In the genomic region with DNA sequence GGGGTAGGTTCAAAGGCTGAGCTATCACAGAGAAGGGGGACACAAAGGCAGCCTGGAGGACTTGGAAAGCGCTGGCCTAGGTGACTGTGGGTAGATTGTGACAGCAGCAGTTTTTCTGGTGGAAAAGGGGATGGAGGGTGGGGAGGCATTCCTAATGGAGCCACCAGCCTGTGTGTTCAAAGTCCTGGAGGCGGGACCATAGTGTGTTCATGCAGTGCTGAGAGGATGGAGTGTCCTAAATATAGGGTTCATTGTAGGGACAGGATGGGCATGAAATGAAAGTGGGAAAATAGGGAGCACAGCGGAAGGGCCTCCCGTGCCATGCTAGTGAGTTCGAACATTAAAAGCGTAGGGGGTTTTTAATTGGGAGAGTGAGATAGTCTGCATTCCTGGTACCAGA, we compare ENCODE assay signal across 17 cellular contexts. TPM values are rescaled to one million over a fixed set of nuclear protein-coding genes. Genes with fewer than 3 reads are reported as not detected.
DNase-seq lines count a peak whose midpoint lies in the region; ATAC-seq, FAIRE-seq and TF ChIP-seq lines count a peak whose summit lies in the region.
"Had no signal": no experiment of that assay in that cellular context is flagged by ENCODE, and none has a peak within 500 bp of the region (broad histone marks: within the 10 kb centered on the region; RNA-seq: fewer than 3 reads in every experiment).

No MANE protein-coding gene starts in this region.

- H3K9me3 ChIP-seq in HepG2 (ENCODE audit: low read length) (no peaks in the 10 kb centered on the region), right lobe of liver (no peaks in the 10 kb centered on the region), right cardiac atrium (ENCODE audit: control insufficient read depth, low read length) (no peaks in the 10 kb centered on the region), neural progenitor cell (ENCODE audit: low read depth) (no peaks in the 10 kb centered on the region), aorta (ENCODE audit: control insufficient read depth, low read length) (no peaks in the 10 kb centered on the region)
- H3K9me3 ChIP-seq: SJSA1 had no signal

- ATAC-seq in HepG2 (peak; percentile 50), right lobe of liver (no peak), right cardiac atrium (peak; percentile 22 to 26), aorta (ENCODE audit: low FRiP score) (peak; percentile 26), GM19035 (IDR thresholded peaks at IDR 0.05; ENCODE audit: unreplicated experiment) (no peak)
- ATAC-seq: PC-3 had no signal

- H3K9me3 Mint-ChIP-seq in neural progenitor cell, result no peaks in the 10 kb centered on the region

- TF ChIP-seq CTCF in HepG2 (CRISPR knock-in tag; IDR thresholded peaks at IDR 0.05), result no peak
- TF ChIP-seq CTCF in right lobe of liver (IDR thresholded peaks at IDR 0.05), result no peak
- no peak for TF ChIP-seq CTCF in neural progenitor cell (IDR thresholded peaks at IDR 0.05)

- H3K4me1 Mint-ChIP-seq in neural progenitor cell, result peaks cover 3% of the 10 kb centered on the region
- H3K4me1 Mint-ChIP-seq: B cell had no signal

- intact Hi-C loops in HepG2 (cut with micrococcal nuclease; ENCODE audit: unreplicated experiment), result loop anchor here (2.0 kb wide), 1 partner anchor 94 kb away; no protein-coding TSS in a partner anchor
- intact Hi-C loops in right lobe of liver (cut with DNase I), result no loop called here
- intact Hi-C loops in right cardiac atrium (cut with DNase I), result no loop called here
- intact Hi-C loops in aorta (cut with DNase I), result no loop called here

- no TSS peak for BruUV-seq in HepG2 (replicated peaks; lab: Mats Ljungman, UMichigan)

- H3K27ac ChIP-seq in HepG2 (ENCODE audit: extremely low read length, insufficient read depth, low read length) (no peak overlapping the region), right lobe of liver (no peak overlapping the region), right cardiac atrium (ENCODE audit: low read length) (peak overlapping the region; percentile 32), neural progenitor cell (no peak overlapping the region), aorta (ENCODE audit: low read depth in 1 of 2, low read length in 2 of 2) (no peak overlapping the region), caudate nucleus (ENCODE audit: low read depth, low read length) (no peak overlapping the region)
- H3K27ac ChIP-seq: SJSA1 had no signal

- H3K4me1 ChIP-seq in HepG2 (ENCODE audit: insufficient read depth, low read length) (peaks cover 10% of the 10 kb centered on the region), right lobe of liver (no peaks in the 10 kb centered on the region), right cardiac atrium (ENCODE audit: control insufficient read depth, insufficient read depth, low read length) (peaks cover 6% of the 10 kb centered on the region), neural progenitor cell (no peaks in the 10 kb centered on the region), aorta (ENCODE audit: control insufficient read depth in 1 of 2, insufficient read depth in 2 of 2, low read length in 2 of 2) (no peaks in the 10 kb centered on the region)
- H3K4me1 ChIP-seq: SJSA1 had no signal

- H4K20me1 ChIP-seq in HepG2 (ENCODE audit: insufficient read depth, low read length), result no peaks in the 10 kb centered on the region; the same call in 1 of the 2 replicates
- H4K20me1 ChIP-seq in neural progenitor cell (ENCODE audit: low read depth), result no peaks in the 10 kb centered on the region

- TF ChIP-seq EP300 in HepG2 (IDR thresholded peaks at IDR 0.05; ENCODE audit: low read depth in 2 of 2, low read length in 2 of 2) (no peak), HepG2 (CRISPR knock-in tag; IDR thresholded peaks at IDR 0.05; ENCODE audit: borderline replicate concordance) (no peak)

- TF ChIP-seq POLR2A in HepG2 (IDR thresholded peaks at IDR 0.05; ENCODE audit: insufficient read depth in 1 of 2, low read depth in 2 of 2, low read length in 2 of 2), result no peak
- no peak for TF ChIP-seq POLR2A in right lobe of liver (IDR thresholded peaks at IDR 0.05)

- H3K4me3 Mint-ChIP-seq in neural progenitor cell, result no peak overlapping the region
- H3K4me3 Mint-ChIP-seq: B cell had no signal

- no peaks in the 10 kb centered on the region for H3F3A ChIP-seq in neural progenitor cell (ENCODE audit: low read depth)

- H3K9ac ChIP-seq in HepG2 (ENCODE audit: insufficient read depth, low read depth, low read length), result no peak overlapping the region
- H3K9ac ChIP-seq in neural progenitor cell, result no peak overlapping the region

- H3K4me2 ChIP-seq in HepG2 (ENCODE audit: low read depth, low read length) (no peak overlapping the region), neural progenitor cell (no peak overlapping the region)

- H2AFZ ChIP-seq in HepG2 (ENCODE audit: low read length) (no peak overlapping the region), neural progenitor cell (replicated peaks) (no peak overlapping the region)

- H3K36me3 ChIP-seq in HepG2 (replicated peaks in 1 of 2; ENCODE audit: control insufficient read depth in 1 of 2, insufficient read depth in 2 of 2, low read length in 2 of 2) (no peaks in the 10 kb centered on the region), right lobe of liver (no peaks in the 10 kb centered on the region), neural progenitor cell (no peaks in the 10 kb centered on the region), aorta (ENCODE audit: control insufficient read depth in 1 of 2, insufficient read depth in 2 of 2, low read length in 1 of 2) (no peaks in the 10 kb centered on the region)
- H3K36me3 ChIP-seq: SJSA1 had no signal

- in situ Hi-C loops in HepG2 (cut with HindIII; ENCODE audit: extremely low pct_ligation_motif_present, low pct_unique_long_range_greater_than_20kb), result no loop called here

- H3K4me3 ChIP-seq in HepG2 (replicated peaks in 1 of 3; ENCODE audit: insufficient read depth in 1 of 3, low read depth in 2 of 3, low read length in 3 of 3), result no peak overlapping the region
- H3K4me3 ChIP-seq in right lobe of liver, result no peak overlapping the region
- H3K4me3 ChIP-seq in right cardiac atrium (ENCODE audit: low read length), result no peak overlapping the region
- H3K4me3 ChIP-seq in neural progenitor cell, result no peak overlapping the region
- no peak overlapping the region for H3K4me3 ChIP-seq in aorta (ENCODE audit: low read length in 2 of 2)
- H3K4me3 ChIP-seq: SJSA1 had no signal

- no peaks in the 10 kb centered on the region for H3K79me2 ChIP-seq in HepG2 (ENCODE audit: insufficient read depth, low read length)
- H3K79me2 ChIP-seq in neural progenitor cell (ENCODE audit: low read depth), result no peaks in the 10 kb centered on the region

- no peaks in the 10 kb centered on the region for H3K36me3 Mint-ChIP-seq in neural progenitor cell

- CTCF ChIA-PET in HepG2 (lab: Yijun Ruan, JAX; ENCODE audit: low intra/inter-chr PET ratio, low total read pairs), result interaction anchor here (1.1 kb wide), 2 partner anchors 95 to 96 kb away, joined by 3 to 4 read pairs; no protein-coding TSS in a partner anchor

- DNase-seq in HepG2 (ENCODE audit: low spot score) (peak; percentile 12), right lobe of liver (no peak), right cardiac atrium (no peak), neural progenitor cell (ENCODE audit: low spot score) (no peak), aorta (no peak), caudate nucleus (lab: John Stamatoyannopoulos, UW) (no peak), NCI-H526 treated with DMSO at 0.1 percent for 48 hours (lab: John Stamatoyannopoulos, UW) (no peak)
- DNase-seq: KBM-7, MV-4-11, NCI-H187, NCI-H2227 treated with DMSO at 0.1 percent for 48 hours, NCI-H524, PC-3, RPMI8226 had no signal

- FAIRE-seq in HepG2 (lab: Jason Lieb, UNC), result no peak

- POLR2A ChIA-PET in HepG2 (lab: Yijun Ruan, JAX), result no interaction called here

- TF ChIP-seq RAD21 in HepG2 (CRISPR knock-in tag; IDR thresholded peaks at IDR 0.05), result no peak

- H3K27me3 ChIP-seq in HepG2 (ENCODE audit: control insufficient read depth in 1 of 2, insufficient read depth in 2 of 2, low read length in 2 of 2) (peaks cover 0 to 3% of the 10 kb centered on the region in 2 experiments; a peak in 1 of 5 replicates), right lobe of liver (no peaks in the 10 kb centered on the region), right cardiac atrium (ENCODE audit: control insufficient read depth, insufficient read depth) (no peaks in the 10 kb centered on the region), neural progenitor cell (no peaks in the 10 kb centered on the region), aorta (ENCODE audit: control insufficient read depth in 1 of 2, insufficient read depth in 2 of 2, low read length in 1 of 2) (no peaks in the 10 kb centered on the region)

- H3K27ac Mint-ChIP-seq in neural progenitor cell, result peak overlapping the region; percentile 64
- H3K27ac Mint-ChIP-seq: B cell had no signal

- WGBS in HepG2 (ENCODE audit: low lambda C conversion rate), result 35% methylated on average over 6 of the region's 6 CpGs
- WGBS in right lobe of liver (ENCODE audit: insufficient coverage, low coverage, low lambda C conversion rate, missing lambda C conversion rate), result 92% methylated on average over 6 of the region's 6 CpGs
- WGBS in right cardiac atrium, result 79% methylated on average over 6 of the region's 6 CpGs
- 80 to 90% methylated on average over 6 of the region's 6 CpGs for WGBS in aorta, 2 donors

- peaks cover 2% of the 10 kb centered on the region for H3K27me3 Mint-ChIP-seq in neural progenitor cell (ENCODE audit: insufficient read depth, low read depth)

RNA-seq across cellular contexts. Expression of gene POLR2M, which starts 51.4 kb away (rescaled TPM):
- 48.5 and 61.8 TPM in 2 replicates for total RNA-seq in HepG2 (2016; rRNA removed; fragmentation: Illumina TruSeq; extraction: Trizol)
- 4.0 and 5.4 TPM in 2 replicates for total RNA-seq in HepG2 (2016; cell fraction: cytosol; rRNA removed; fragmentation: Illumina TruSeq; extraction: Trizol; ENCODE audit: low read depth)
- 39.5 and 65.0 TPM in 2 replicates for total RNA-seq in HepG2 (2016; cell fraction: insoluble cytoplasmic fraction; rRNA removed; fragmentation: Illumina TruSeq; extraction: Trizol)
- 21.6 and 23.1 TPM in 2 replicates for total RNA-seq in HepG2 (2016; cell fraction: membrane; rRNA removed; fragmentation: Illumina TruSeq; extraction: Trizol)
- 23.3 and 26.3 TPM in 2 replicates for total RNA-seq in HepG2 (2016; cell fraction: nucleus; rRNA removed; fragmentation: Illumina TruSeq; extraction: Trizol)
- 24.4 and 25.9 TPM in 2 replicates for polyA plus RNA-seq in HepG2 (2011; rRNA removed)
- polyA plus RNA-seq in HepG2 (2011; cell fraction: cytosol; rRNA removed), result 23.8 and 62.0 TPM in 2 replicates
- polyA plus RNA-seq in HepG2 (2011; cell fraction: nucleus; rRNA removed), result 43.6 and 62.6 TPM in 2 replicates
- 14.3 and 21.4 TPM in 2 replicates for polyA plus RNA-seq in HepG2 (2012)
- polyA plus RNA-seq in HepG2 (2016; cell fraction: cytosol; fragmentation: Illumina TruSeq; extraction: Trizol; ENCODE audit: low read depth), result 2.4 and 3.3 TPM in 2 replicates
- 41.3 and 47.7 TPM in 2 replicates for polyA plus RNA-seq in HepG2 (2016; cell fraction: insoluble cytoplasmic fraction; fragmentation: Illumina TruSeq; extraction: Trizol; ENCODE audit: low read depth)
- polyA plus RNA-seq in HepG2 (2016; cell fraction: membrane; fragmentation: Illumina TruSeq; extraction: Trizol; ENCODE audit: low read depth), result 10.0 and 11.0 TPM in 2 replicates
- polyA plus RNA-seq in HepG2 (2016; cell fraction: nucleus; fragmentation: Illumina TruSeq; extraction: Trizol; ENCODE audit: insufficient read depth, low read depth), result 14.2 and 15.8 TPM in 2 replicates
- 38.9 and 73.5 TPM in 2 replicates for polyA minus RNA-seq in HepG2 (2011; rRNA and poly(A)+ RNA removed; ENCODE audit: low replicate concordance)
- 20.3 and 42.4 TPM in 2 replicates for polyA minus RNA-seq in HepG2 (2011; cell fraction: cytosol; rRNA and poly(A)+ RNA removed)
- polyA minus RNA-seq in HepG2 (2011; cell fraction: nucleus; rRNA and poly(A)+ RNA removed), result 14.2 and 21.1 TPM in 2 replicates
- 10 to 100 TPM; 10.9 to 31.4 (median 19.7) TPM for total RNA-seq in right lobe of liver
- total RNA-seq in right cardiac atrium, result 10 to 100 TPM; 51.3 to 57.8 (median 56.1) TPM
- 48.2 TPM for polyA plus RNA-seq in right cardiac atrium
- total RNA-seq in neural progenitor cell (ENCODE audit: low replicate concordance), result 204 and 1,069 TPM in 2 replicates
- 100 to 1,000 TPM; 102 to 119 TPM for total RNA-seq in aorta
- 100 to 1,000 TPM; 236 to 246 TPM for polyA plus RNA-seq in aorta

Comparison
In these comparisons a context has a peak if more than half of its experiments do, and no peak if none do; other contexts are left out.
1. ATAC-seq: peak in HepG2 (single experiment), right cardiac atrium (2 of 2) and aorta (single experiment); none in right lobe of liver (0 of 4) and GM19035 (single experiment).